In genomic region chr1:8427986-8428385, GRCh38 we compare ENCODE assay signal across 11 cellular contexts.
DNase-seq lines count a peak whose midpoint lies in the region; ATAC-seq and TF ChIP-seq lines count a peak whose summit lies in the region.
"Had no signal": no experiment of that assay in that cellular context is flagged by ENCODE, and none has a peak within 500 bp of the region (broad histone marks: within the 10 kb centered on the region; RNA-seq: fewer than 3 reads in every experiment).

No MANE protein-coding gene starts in this region.

- DNase-seq in AML-193 (lab: John Stamatoyannopoulos, UW) (peak; percentile 61 to 68), memory B cell (ENCODE audit: low spot score in 2 of 2) (no peak), GM10266 (ENCODE audit: extremely low spot score) (no peak)
- no peak for DNase-seq in activated CD8-positive, alpha-beta T cell treated with anti-CD3 and anti-CD28 coated beads, Interleukin-2, amount 10 ng/mL, durations not matched to agents 7 days and 5 days
- DNase-seq: activated T-cell treated with anti-CD3 and anti-CD28 coated beads, Interleukin-2, amount 50 U/mL, for 4 hours; NCI-H2107 had no signal

- ATAC-seq in GM19035 (IDR thresholded peaks at IDR 0.05; ENCODE audit: unreplicated experiment) (peak; percentile 6), memory B cell (ENCODE audit: low read depth) (no peak), HG02759 (IDR thresholded peaks at IDR 0.05; ENCODE audit: unreplicated experiment) (no peak), HG03457 (IDR thresholded peaks at IDR 0.05; ENCODE audit: unreplicated experiment) (no peak), HG03432 (IDR thresholded peaks at IDR 0.05; ENCODE audit: unreplicated experiment) (no peak)
- ATAC-seq in activated CD8-positive, alpha-beta T cell treated with anti-CD3 and anti-CD28 coated beads, Interleukin-2, amount 10 ng/mL, durations not matched to agents 7 days and 5 days = no peak
- ATAC-seq: activated T-cell treated with anti-CD3 and anti-CD28 coated beads, Interleukin-2, amount 50 U/mL, for 4 hours; GM23338 had no signal

- peaks cover 3% of the 10 kb centered on the region for H3K27me3 Mint-ChIP-seq in activated CD8-positive, alpha-beta T cell treated with anti-CD3 and anti-CD28 coated beads, Interleukin-2, amount 10 ng/mL, durations not matched to agents 7 days and 5 days (ENCODE audit: low read depth)
- H3K27me3 Mint-ChIP-seq in memory B cell = no peaks in the 10 kb centered on the region

- peaks cover 79% of the 10 kb centered on the region for H3K4me1 Mint-ChIP-seq in activated CD8-positive, alpha-beta T cell treated with anti-CD3 and anti-CD28 coated beads, Interleukin-2, amount 10 ng/mL, durations not matched to agents 7 days and 5 days (ENCODE audit: low read depth)
- peaks cover 64% of the 10 kb centered on the region for H3K4me1 Mint-ChIP-seq in memory B cell

- peak overlapping the region; percentile 25 for H3K4me3 Mint-ChIP-seq in activated CD8-positive, alpha-beta T cell treated with anti-CD3 and anti-CD28 coated beads, Interleukin-2, amount 10 ng/mL, durations not matched to agents 7 days and 5 days
- H3K4me3 Mint-ChIP-seq in memory B cell = peak overlapping the region; percentile 58
- H3K4me3 Mint-ChIP-seq: GM23338 had no signal

- CTCF ChIA-PET in activated CD8-positive, alpha-beta T cell treated with anti-CD3 and anti-CD28 coated beads, Interleukin-2, amount 10 ng/mL, durations not matched to agents 7 days and 5 days (lab: Charles Lee) = interaction anchor here (0.5 to 1.7 kb wide), 7 partner anchors 12 to 577 kb away, joined by 3 to 6 read pairs (median 4); no protein-coding TSS in a partner anchor

- H3K9me3 Mint-ChIP-seq in activated CD8-positive, alpha-beta T cell treated with anti-CD3 and anti-CD28 coated beads, Interleukin-2, amount 10 ng/mL, durations not matched to agents 7 days and 5 days (ENCODE audit: insufficient read depth) = no peaks in the 10 kb centered on the region
- no peaks in the 10 kb centered on the region for H3K9me3 Mint-ChIP-seq in memory B cell
- H3K9me3 Mint-ChIP-seq: activated T-cell treated with anti-CD3 and anti-CD28 coated beads, Interleukin-2, amount 50 U/mL, for 4 hours; GM23338 had no signal

- POLR2A ChIA-PET in activated CD8-positive, alpha-beta T cell treated with anti-CD3 and anti-CD28 coated beads, Interleukin-2, amount 10 ng/mL, durations not matched to agents 7 days and 5 days (lab: Charles Lee) = interaction anchor here (0.8 kb wide), 1 partner anchor 13 kb away, joined by 3 read pairs; no protein-coding TSS in a partner anchor

- H3K36me3 Mint-ChIP-seq in activated CD8-positive, alpha-beta T cell treated with anti-CD3 and anti-CD28 coated beads, Interleukin-2, amount 10 ng/mL, durations not matched to agents 7 days and 5 days (ENCODE audit: low read depth) = peaks cover 14% of the 10 kb centered on the region
- peaks cover 5% of the 10 kb centered on the region for H3K36me3 Mint-ChIP-seq in memory B cell

- H3K27ac Mint-ChIP-seq in activated CD8-positive, alpha-beta T cell treated with anti-CD3 and anti-CD28 coated beads, Interleukin-2, amount 10 ng/mL, durations not matched to agents 7 days and 5 days = peak overlapping the region; percentile 36
- peak overlapping the region; percentile 93 for H3K27ac Mint-ChIP-seq in memory B cell

- TF ChIP-seq CTCF in GM10266 (IDR thresholded peaks at IDR 0.05; ENCODE audit: control insufficient read depth, insufficient read depth, low read depth, missing control alignments) = no peak

Comparison
In these comparisons a context has a peak if more than half of its experiments do, and no peak if none do; other contexts are left out.
1. DNase-seq: peak in AML-193 (2 of 2); none in activated CD8-positive, alpha-beta T cell treated with anti-CD3 and anti-CD28 coated beads, Interleukin-2, amount 10 ng/mL, durations not matched to agents 7 days and 5 days (single experiment), memory B cell (0 of 2) and GM10266 (single experiment).